In genomic region chr21:36188081-36188681, GRCh38 we compare ENCODE assay signal across 12 cellular contexts. TPM values are rescaled to one million over a fixed set of nuclear protein-coding genes. Genes with fewer than 3 reads are reported as not detected.
DNase-seq lines count a peak whose midpoint lies in the region; ATAC-seq lines count a peak whose summit lies in the region.
"Had no signal": no experiment of that assay in that cellular context is flagged by ENCODE, and none has a peak within 500 bp of the region (broad histone marks: within the 10 kb centered on the region; RNA-seq: fewer than 3 reads in every experiment).

No MANE protein-coding gene starts in this region.

- H4K91ac ChIP-seq in trophoblast cell (ENCODE audit: low read depth, low read length): peak overlapping the region; percentile 39

- no peaks in the 10 kb centered on the region for H3K79me2 ChIP-seq in trophoblast cell (ENCODE audit: control insufficient read depth, insufficient read depth, low read length, poor library complexity)

- no peaks in the 10 kb centered on the region for H3K9me3 ChIP-seq in trophoblast cell (ENCODE audit: insufficient read depth, low read depth, low read length)
- H3K9me3 ChIP-seq: vagina had no signal

- no peak overlapping the region for H2AFZ ChIP-seq in trophoblast cell (ENCODE audit: insufficient read depth, low read length, poor library complexity)

- no peak overlapping the region for H3K23ac ChIP-seq in trophoblast cell (ENCODE audit: low read length)

- peaks cover 13 to 16% of the 10 kb centered on the region in 2 experiments for H3K4me1 ChIP-seq in trophoblast cell (ENCODE audit: control insufficient read depth in 1 of 2, insufficient read depth in 2 of 2, low read length in 2 of 2)

- H3K27ac ChIP-seq in epithelial cell of prostate (peak overlapping the region; percentile 48), trophoblast cell (ENCODE audit: low read depth, low read length) (peak overlapping the region; percentile 27)
- H3K27ac ChIP-seq: vagina had no signal

- H3K4me2 ChIP-seq in trophoblast cell (ENCODE audit: low read length): no peak overlapping the region

- no peak overlapping the region for H3K4me3 ChIP-seq in trophoblast cell (ENCODE audit: low read depth, low read length)
- H3K4me3 ChIP-seq: vagina had no signal

- no peak overlapping the region for H2BK120ac ChIP-seq in trophoblast cell (ENCODE audit: insufficient read depth, low read length, poor library complexity)

- H4K12ac ChIP-seq in trophoblast cell (ENCODE audit: low read depth, low read length): no peak overlapping the region

- no peak overlapping the region for H2AK5ac ChIP-seq in trophoblast cell (ENCODE audit: low read length)

- H4K8ac ChIP-seq in trophoblast cell (ENCODE audit: low read depth, low read length): no peak overlapping the region

- H3K9ac ChIP-seq in trophoblast cell (ENCODE audit: low read length): no peak overlapping the region

- peak overlapping the region; percentile 5 for H2BK12ac ChIP-seq in trophoblast cell (ENCODE audit: low read length)

- peaks cover 0 to 2% of the 10 kb centered on the region in 2 experiments for H3K36me3 ChIP-seq in trophoblast cell (ENCODE audit: control insufficient read depth in 1 of 2, insufficient read depth in 2 of 2, low read length in 2 of 2)
- H3K36me3 ChIP-seq: vagina had no signal

- H3K4ac ChIP-seq in trophoblast cell (ENCODE audit: low read depth, low read length): no peak overlapping the region

- H2BK5ac ChIP-seq in trophoblast cell (ENCODE audit: low read depth, low read length, poor library complexity): no peak overlapping the region

- peaks cover 2% of the 10 kb centered on the region for H3K79me1 ChIP-seq in trophoblast cell (ENCODE audit: low read length)

- DNase-seq in DMS79 treated with DMSO at 0.1 percent for 48 hours (lab: John Stamatoyannopoulos, UW) (peak; percentile 48), NCI-H510A treated with DMSO at 0.1 percent for 48 hours (lab: John Stamatoyannopoulos, UW) (peak; percentile 92), epithelial cell of prostate (ENCODE audit: low read depth, low spot score) (peak; percentile 40), trophoblast cell (no peak), ureter (ENCODE audit: low spot score) (no peak)
- DNase-seq in central memory CD4-positive, alpha-beta T cell: no peak
- DNase-seq: erythroblast; stimulated activated CD4-positive, alpha-beta T cell treated with anti-CD3 and anti-CD28 coated beads, Interleukin-4, amount 100 ng/mL, for 4 hours had no signal

- no peak overlapping the region for H3K18ac ChIP-seq in trophoblast cell (ENCODE audit: low read length)

- WGBS in trophoblast cell (ENCODE audit: extremely low coverage, insufficient coverage, insufficient read length): no CpG with 5 or more reads among the region's 8 CpGs

- ATAC-seq in GM21367 (IDR thresholded peaks at IDR 0.05; ENCODE audit: unreplicated experiment) (no peak), HG03135 (IDR thresholded peaks at IDR 0.05; ENCODE audit: unreplicated experiment) (no peak)
- ATAC-seq: activated CD4-positive, CD25-positive, alpha-beta regulatory T cell treated with anti-CD3 and anti-CD28 coated beads, Interleukin-2, amount 50 U/mL, for 24 hours had no signal

- H3K27me3 ChIP-seq in trophoblast cell (ENCODE audit: insufficient read depth, low read length): no peaks in the 10 kb centered on the region
- H3K27me3 ChIP-seq: vagina had no signal

- no peak overlapping the region for H3K14ac ChIP-seq in trophoblast cell (ENCODE audit: low read length)

RNA-seq across cellular contexts. Expression of gene DOP1B, which starts 31.6 kb away (rescaled TPM):
- polyA plus RNA-seq in trophoblast cell (2013): 26.7 and 27.3 TPM in 2 replicates
- total RNA-seq in ureter: 31.0 TPM

RNA-seq across cellular contexts. Expression of gene CBR3, which starts 53.3 kb away (rescaled TPM):
- polyA plus RNA-seq in trophoblast cell (2013): 2.9 and 3.3 TPM in 2 replicates
- 1.8 TPM for total RNA-seq in ureter

Comparison
In these comparisons a context has a peak if more than half of its experiments do, and no peak if none do; other contexts are left out.
1. DNase-seq: peak in DMS79 treated with DMSO at 0.1 percent for 48 hours (single experiment), NCI-H510A treated with DMSO at 0.1 percent for 48 hours (single experiment) and epithelial cell of prostate (single experiment); none in trophoblast cell (0 of 2), central memory CD4-positive, alpha-beta T cell (single experiment) and ureter (single experiment).